8 cellular contexts compared by ENCODE assay signal in genomic region chr12:123115409-123116111, GRCh38. TPM values are rescaled to one million over a fixed set of nuclear protein-coding genes. Genes with fewer than 3 reads are reported as not detected.
DNase-seq lines count a peak whose midpoint lies in the region; ATAC-seq and FAIRE-seq lines count a peak whose summit lies in the region.

No MANE protein-coding gene starts in this region.

- ATAC-seq in T-helper 17 cell (peak; percentile 49), HG03039 (IDR thresholded peaks at IDR 0.05; ENCODE audit: unreplicated experiment) (no peak)

- H3K36me3 Mint-ChIP-seq in T-helper 17 cell (ENCODE audit: low read depth): no peaks in the 10 kb centered on the region

- DNase-seq in GM19239 (ENCODE audit: insufficient read length, low spot score) (no peak), T-helper 17 cell (no peak), foreskin melanocyte (peak; percentile 83), skeletal muscle cell (ENCODE audit: low read depth) (peak; percentile 78), T-helper 9 cell (no peak), GM19240 (ENCODE audit: insufficient read length, low spot score) (no peak)
- DNase-seq in effector CD4-positive, alpha-beta T cell: no peak

- peak; percentile 84 for FAIRE-seq in GM19239 (lab: Jason Lieb, UNC)

- peaks cover 16% of the 10 kb centered on the region for H3K4me1 Mint-ChIP-seq in T-helper 17 cell

- H3K27ac Mint-ChIP-seq in T-helper 17 cell: no peak overlapping the region

- peak overlapping the region; percentile 39 for H3K4me3 Mint-ChIP-seq in T-helper 17 cell

- no peak overlapping the region for H3K4me3 ChIP-seq in skeletal muscle cell (ENCODE audit: low read depth, low read length)

- no peaks in the 10 kb centered on the region for H3K9me3 ChIP-seq in T-helper 17 cell (ENCODE audit: control insufficient read depth, low read length, poor library complexity, severe bottlenecking)

- H3K27me3 Mint-ChIP-seq in T-helper 17 cell: no peaks in the 10 kb centered on the region

RNA-seq across cellular contexts. Expression of gene PITPNM2, which starts 35.3 kb away (rescaled TPM):
- 10 to 100 TPM; 21.7 to 47.9 TPM for total RNA-seq in T-helper 17 cell

Comparison
In these comparisons a context has a peak if more than half of its experiments do, and no peak if none do; other contexts are left out.
1. DNase-seq: peak in foreskin melanocyte (single experiment) and skeletal muscle cell (single experiment); none in GM19239 (single experiment), T-helper 17 cell (0 of 3), T-helper 9 cell (single experiment), GM19240 (single experiment) and effector CD4-positive, alpha-beta T cell (single experiment).